Comparison of ENCODE assay signal across 8 cellular contexts in the genomic region with DNA sequence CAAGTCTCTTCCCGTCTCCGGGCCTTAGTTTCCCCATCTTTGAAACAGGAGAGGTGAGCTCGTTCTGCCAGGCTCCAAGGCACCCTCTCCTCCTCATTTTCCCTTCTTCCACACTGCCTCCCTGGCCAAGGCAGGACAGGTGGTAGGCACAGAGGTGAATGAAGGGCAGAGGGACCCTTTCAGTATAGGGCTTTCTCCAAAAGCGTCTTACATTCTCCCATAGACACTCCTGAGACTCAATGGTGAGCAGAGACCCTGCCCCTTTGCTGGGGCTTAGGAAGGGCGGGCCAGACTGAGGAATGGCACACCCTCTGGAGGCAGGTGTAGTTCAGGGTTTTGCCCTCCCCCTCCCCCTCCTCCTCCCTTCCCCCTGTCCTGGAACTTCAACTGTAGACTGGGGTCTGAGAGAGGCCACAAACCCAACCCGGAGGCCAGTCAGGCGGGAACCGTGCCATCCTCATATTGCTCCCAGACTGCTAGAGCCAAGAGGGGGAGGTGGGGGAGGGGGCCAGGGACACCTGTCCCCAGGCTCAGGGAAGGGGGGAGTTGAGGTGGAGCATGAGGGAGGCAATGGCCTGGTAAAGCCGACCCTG. TPM values are rescaled to one million over a fixed set of nuclear protein-coding genes. Genes with fewer than 3 reads are reported as not detected.
DNase-seq lines count a peak whose midpoint lies in the region; ATAC-seq, FAIRE-seq and TF ChIP-seq lines count a peak whose summit lies in the region.

No MANE protein-coding gene starts in this region.

- ATAC-seq in K562 (no peak), GM21528 (IDR thresholded peaks at IDR 0.05; ENCODE audit: low FRiP score, unreplicated experiment) (no peak), HG03439 (IDR thresholded peaks at IDR 0.05; ENCODE audit: unreplicated experiment) (no peak)

- peaks cover 5% of the 10 kb centered on the region for H4K20me1 ChIP-seq in K562 (replicated peaks; ENCODE audit: control insufficient read depth, insufficient read depth, low read length)

- CTCF ChIA-PET in K562 (lab: Yijun Ruan, JAX; ENCODE audit: low intra/inter-chr PET ratio) = no interaction called here

- H3K9me3 ChIP-seq in K562 (replicated peaks; ENCODE audit: control insufficient read depth, insufficient read depth, low read depth, low read length) = no peaks in the 10 kb centered on the region
- H3K9me3 ChIP-seq in mesenchymal stem cell (ENCODE audit: control insufficient read depth, low read length) = no peaks in the 10 kb centered on the region

- no peak overlapping the region for H4K8ac ChIP-seq in mesenchymal stem cell (ENCODE audit: low read length)

- peaks cover 26 to 74% of the 10 kb centered on the region in 2 experiments for H3K4me1 ChIP-seq in K562 (replicated peaks in 1 of 2; ENCODE audit: control insufficient read depth in 2 of 2, insufficient read depth in 2 of 2, low read length in 2 of 2)
- H3K4me1 ChIP-seq in mesenchymal stem cell (ENCODE audit: control insufficient read depth, insufficient read depth, low read depth, low read length) = peaks cover 52% of the 10 kb centered on the region

- POLR2A ChIA-PET in K562 (lab: Yijun Ruan, JAX) = interaction anchor here (0.6 kb wide), 1 partner anchor 149 kb away, joined by 3 read pairs; a partner anchor contains a TSS

- in situ Hi-C loops in ACHN (cut with HindIII; ENCODE audit: low pct_ligation_motif_present, low pct_unique_long_range_greater_than_20kb, low sequenced_read_pairs) = no loop called here
- in situ Hi-C loops in K562 (cut with MboI) = no loop called here

- FAIRE-seq in HTR-8/SVneo (lab: Jason Lieb, UNC) = peak; percentile 36
- FAIRE-seq in K562 (lab: Jason Lieb, UNC) = peak; percentile 75

- H2AK5ac ChIP-seq in mesenchymal stem cell (ENCODE audit: low read length, severe bottlenecking) = no peak overlapping the region

- H4K91ac ChIP-seq in mesenchymal stem cell (ENCODE audit: low read length) = peak overlapping the region; percentile 64

- H3K9ac ChIP-seq in K562 (ENCODE audit: insufficient read depth in 1 of 2, low read depth in 2 of 2, low read length in 2 of 2) (peak overlapping the region; percentile 51 to 94), mesenchymal stem cell (ENCODE audit: low read length) (peak overlapping the region; percentile 91)

- intact Hi-C loops in K562 (cut with micrococcal nuclease) = loop anchor here (5.0 kb wide), 1 partner anchor 68 kb away; a partner anchor contains a TSS

- peak overlapping the region; percentile 48; the same call in 2 of the 3 replicates for H3K27ac ChIP-seq in K562 (ENCODE audit: extremely low read depth, low read depth, low read length)
- no peak overlapping the region for H3K27ac ChIP-seq in mesenchymal stem cell (ENCODE audit: low read length, poor library complexity, severe bottlenecking)

- H2BK15ac ChIP-seq in mesenchymal stem cell (ENCODE audit: low read depth, poor library complexity, severe bottlenecking) = no peak overlapping the region

- H3K36me3 ChIP-seq in K562 (ENCODE audit: control insufficient read depth, insufficient read depth, low read length) (peaks cover 41% of the 10 kb centered on the region; the same call in 1 of the 3 replicates), mesenchymal stem cell (ENCODE audit: control insufficient read depth in 1 of 2, insufficient read depth in 2 of 2, low read depth in 1 of 2, low read length in 2 of 2) (peaks cover 31 to 45% of the 10 kb centered on the region in 2 experiments)

- no peak overlapping the region for H2AFZ ChIP-seq in K562 (ENCODE audit: low read depth, low read length)
- H2AFZ ChIP-seq in mesenchymal stem cell (ENCODE audit: low read depth, low read length) = no peak overlapping the region

- H3K14ac ChIP-seq in mesenchymal stem cell (ENCODE audit: low read length in 2 of 2) = peak overlapping the region in 1 of 2 experiments; percentile 11

- no peaks in the 10 kb centered on the region for H3K9me1 ChIP-seq in K562 (ENCODE audit: control insufficient read depth, insufficient read depth, low read length)

- TF ChIP-seq CTCF in K562 (IDR thresholded peaks at IDR 0.05 in 2 of 3, conservative IDR thresholded peaks at IDR 0.05 in 1 of 3; ENCODE audit: insufficient read depth in 2 of 3, low read depth in 1 of 3, low read length in 3 of 3) = no peak

- DNase-seq in ACHN (peak; percentile 3), HTR-8/SVneo (ENCODE audit: insufficient read length, low spot score) (no peak), K562 (ENCODE audit: extremely low read depth in 1 of 4, low spot score in 3 of 4) (peak in 1 of 4 experiments; percentile 39), mesenchymal stem cell (no peak), medulla oblongata (ENCODE audit: extremely low spot score) (no peak), COLO829 (ENCODE audit: low spot score) (no peak)

- peak overlapping the region; percentile 52 to 97 for H3K18ac ChIP-seq in mesenchymal stem cell (ENCODE audit: low read depth in 1 of 2, low read length in 2 of 2)

- peak overlapping the region; percentile 11 to 65 for H2BK12ac ChIP-seq in mesenchymal stem cell (ENCODE audit: low read length in 2 of 2)

- peak overlapping the region in 1 of 2 experiments; percentile 71 for H3K4ac ChIP-seq in mesenchymal stem cell (ENCODE audit: low read depth in 1 of 2, low read length in 2 of 2)

- peaks cover 36% of the 10 kb centered on the region for H3K79me2 ChIP-seq in K562 (ENCODE audit: control insufficient read depth, insufficient read depth, low read length)

- H2BK120ac ChIP-seq in mesenchymal stem cell (ENCODE audit: low read depth, low read length) = peak overlapping the region; percentile 78

- H3K23ac ChIP-seq in mesenchymal stem cell (ENCODE audit: low read length in 2 of 2) = peak overlapping the region in 1 of 2 experiments; percentile 54

- TF ChIP-seq RAD21 in K562 (CRISPR knock-in tag; conservative IDR thresholded peaks at IDR 0.05 in 1 of 2, IDR thresholded peaks at IDR 0.05 in 1 of 2) = no peak

- no peak overlapping the region for H2BK5ac ChIP-seq in mesenchymal stem cell (ENCODE audit: low read depth, low read length, poor library complexity, severe bottlenecking)

- H3K27me3 ChIP-seq in K562 (ENCODE audit: control insufficient read depth in 2 of 2, insufficient read depth in 2 of 2, low read length in 2 of 2) (no peaks in the 10 kb centered on the region), mesenchymal stem cell (ENCODE audit: control insufficient read depth in 1 of 2, insufficient read depth in 1 of 2, low read length in 2 of 2) (no peaks in the 10 kb centered on the region)

- H3K79me1 ChIP-seq in mesenchymal stem cell (replicated peaks; ENCODE audit: low read length, poor library complexity, severe bottlenecking) = peaks cover 36% of the 10 kb centered on the region

- 69% methylated on average over 4 of the region's 9 CpGs for WGBS in K562 (ENCODE audit: insufficient coverage, low coverage, missing lambda C conversion rate)
- 50% methylated on average over 8 of the region's 9 CpGs for WGBS in mesenchymal stem cell

- no peak for TF ChIP-seq POLR2A in K562 (conservative IDR thresholded peaks at IDR 0.05)

- peak overlapping the region; percentile 85 for H3K4me2 ChIP-seq in K562 (ENCODE audit: insufficient read depth, low read length)
- H3K4me2 ChIP-seq in mesenchymal stem cell (ENCODE audit: low read length, poor library complexity, severe bottlenecking) = peak overlapping the region; percentile 98

- TF ChIP-seq EP300 in K562 (IDR thresholded peaks at IDR 0.05; ENCODE audit: low read length) = no peak

- no TSS peak for BruUV-seq in K562 (replicated peaks; lab: Mats Ljungman, UMichigan)

- H3K4me3 ChIP-seq in K562 (peak overlapping the region; percentile 61), mesenchymal stem cell (ENCODE audit: insufficient read depth in 1 of 2, low read depth in 1 of 2, low read length in 2 of 2) (peak overlapping the region; percentile 82 to 96)

RNA-seq across cellular contexts. Expression of a gene that starts 1.9 kb away (rescaled TPM):
- total RNA-seq in K562 (2011; cell fraction: chromatin; rRNA removed; ENCODE audit: low replicate concordance) = 23.0 and 51.2 TPM in 2 replicates
- total RNA-seq in K562 (2011; cell fraction: nucleolus; rRNA removed) = 37.7 and 51.7 TPM in 2 replicates
- 29.7 and 29.8 TPM in 2 replicates for total RNA-seq in K562 (2011; cell fraction: nucleoplasm; rRNA removed)
- 20.6 and 28.2 TPM in 2 replicates for total RNA-seq in K562 (2014; rRNA removed)
- 2.0 and 2.6 TPM in 2 replicates for total RNA-seq in K562 (2014; rRNA removed; fragmentation: Illumina TruSeq; extraction: Trizol)
- total RNA-seq in K562 (2015; rRNA removed; fragmentation: Illumina TruSeq; extraction: Trizol) = 7.5 and 7.8 TPM in 2 replicates
- total RNA-seq in K562 (2021) = 32.7 and 34.5 TPM in 2 replicates
- 4.3 and 8.0 TPM in 2 replicates for polyA plus RNA-seq in K562 (2011; rRNA removed)
- polyA plus RNA-seq in K562 (2011; cell fraction: cytosol; rRNA removed) = 5.6 and 15.6 TPM in 2 replicates
- polyA plus RNA-seq in K562 (2011; cell fraction: nucleus; rRNA removed) = 24.8 and 51.1 TPM in 2 replicates
- 12.5 and 25.8 TPM in 2 replicates for polyA plus RNA-seq in K562 (2012)
- polyA plus RNA-seq in K562 (2014; fragmentation: Illumina TruSeq; extraction: Trizol) = 5.0 and 19.4 TPM in 2 replicates
- under 1 TPM; 0.58 to 0.80 TPM for polyA plus RNA-seq in K562 (2014; fragmentation: Nextera tagmentation; extraction: Ambion mirVana)
- polyA plus RNA-seq in K562 (2014; rRNA removed) = 29.0 and 31.0 TPM in 2 replicates
- polyA minus RNA-seq in K562 (2011; rRNA and poly(A)+ RNA removed) = 1.3 and 1.9 TPM in 2 replicates
- 6.6 and 8.6 TPM in 2 replicates for polyA minus RNA-seq in K562 (2011; cell fraction: cytosol; rRNA and poly(A)+ RNA removed)
- polyA minus RNA-seq in K562 (2011; cell fraction: nucleus; rRNA and poly(A)+ RNA removed) = 7.0 and 12.1 TPM in 2 replicates
- 24.7 TPM for polyA plus RNA-seq in mesenchymal stem cell (2013, experiment 1 of 2)
- polyA plus RNA-seq in mesenchymal stem cell (2013, experiment 2 of 2) = 23.8 TPM

RNA-seq across cellular contexts. Expression of a gene that starts 6.8 kb away (rescaled TPM):
- 0.77 and 2.7 TPM in 2 replicates for total RNA-seq in K562 (2011; cell fraction: chromatin; rRNA removed; ENCODE audit: low replicate concordance)
- 4.5 TPM in 2 replicates for total RNA-seq in K562 (2011; cell fraction: nucleolus; rRNA removed)
- total RNA-seq in K562 (2011; cell fraction: nucleoplasm; rRNA removed) = 1.8 and 2.3 TPM in 2 replicates
- total RNA-seq in K562 (2014; rRNA removed) (2.5 and 3.6 TPM in 2 replicates), K562 (2014; rRNA removed; fragmentation: Illumina TruSeq; extraction: Trizol) (0.18 and 0.19 TPM in 2 replicates), K562 (2015; rRNA removed; fragmentation: Illumina TruSeq; extraction: Trizol) (0.58 and 0.68 TPM in 2 replicates), K562 (2021) (4.0 and 4.8 TPM in 2 replicates)
- polyA plus RNA-seq in K562 (2011; rRNA removed) (0.82 and 3.6 TPM in 2 replicates), K562 (2014; fragmentation: Illumina TruSeq; extraction: Trizol) (0.06 and 0.28 TPM in 2 replicates), K562 (2014; fragmentation: Nextera tagmentation; extraction: Ambion mirVana) (not detected), K562 (2014; rRNA removed) (3.6 and 4.3 TPM in 2 replicates)
- polyA plus RNA-seq in K562 (2011; cell fraction: cytosol; rRNA removed) = 6.0 and 7.2 TPM in 2 replicates
- polyA plus RNA-seq in K562 (2011; cell fraction: nucleus; rRNA removed) = 7.7 and 10.7 TPM in 2 replicates
- 5.1 and 10.4 TPM in 2 replicates for polyA plus RNA-seq in K562 (2012)
- 0.21 and 0.30 TPM in 2 replicates for polyA minus RNA-seq in K562 (2011; rRNA and poly(A)+ RNA removed)
- 0.86 and 4.7 TPM in 2 replicates for polyA minus RNA-seq in K562 (2011; cell fraction: cytosol; rRNA and poly(A)+ RNA removed)
- 1.9 and 5.7 TPM in 2 replicates for polyA minus RNA-seq in K562 (2011; cell fraction: nucleus; rRNA and poly(A)+ RNA removed)
- 0.97 TPM for polyA plus RNA-seq in mesenchymal stem cell (2013, experiment 1 of 2)
- polyA plus RNA-seq in mesenchymal stem cell (2013, experiment 2 of 2) = 0.97 TPM

RNA-seq across cellular contexts. Expression of a gene that starts 7.5 kb away (rescaled TPM):
- 14.6 and 22.8 TPM in 2 replicates for total RNA-seq in K562 (2011; cell fraction: chromatin; rRNA removed; ENCODE audit: low replicate concordance)
- 8.8 and 9.7 TPM in 2 replicates for total RNA-seq in K562 (2011; cell fraction: nucleolus; rRNA removed)
- 7.5 and 8.7 TPM in 2 replicates for total RNA-seq in K562 (2011; cell fraction: nucleoplasm; rRNA removed)
- total RNA-seq in K562 (2014; rRNA removed) (0.14 and 0.41 TPM in 2 replicates), K562 (2014; rRNA removed; fragmentation: Illumina TruSeq; extraction: Trizol) (0.29 and 0.33 TPM in 2 replicates), K562 (2015; rRNA removed; fragmentation: Illumina TruSeq; extraction: Trizol) (0.38 and 0.62 TPM in 2 replicates), K562 (2021) (1.5 and 1.8 TPM in 2 replicates)
- polyA plus RNA-seq in K562 (2011; rRNA removed) (1.0 and 2.8 TPM in 2 replicates), K562 (2014; fragmentation: Illumina TruSeq; extraction: Trizol) (0.89 and 1.4 TPM in 2 replicates), K562 (2014; fragmentation: Nextera tagmentation; extraction: Ambion mirVana) (under 1 TPM; 0.10 to 0.17 TPM), K562 (2014; rRNA removed) (1.6 and 1.8 TPM in 2 replicates)
- 1.3 and 2.0 TPM in 2 replicates for polyA plus RNA-seq in K562 (2011; cell fraction: cytosol; rRNA removed)
- polyA plus RNA-seq in K562 (2011; cell fraction: nucleus; rRNA removed) = 17.0 and 22.4 TPM in 2 replicates
- polyA plus RNA-seq in K562 (2012) = 1.5 and 4.8 TPM in 2 replicates
- polyA minus RNA-seq in K562 (2011; rRNA and poly(A)+ RNA removed) = 0.35 and 0.45 TPM in 2 replicates
- 0.19 and 0.36 TPM in 2 replicates for polyA minus RNA-seq in K562 (2011; cell fraction: cytosol; rRNA and poly(A)+ RNA removed)
- 1.8 and 3.6 TPM in 2 replicates for polyA minus RNA-seq in K562 (2011; cell fraction: nucleus; rRNA and poly(A)+ RNA removed)
- 16.0 TPM for polyA plus RNA-seq in mesenchymal stem cell (2013, experiment 1 of 2)
- polyA plus RNA-seq in mesenchymal stem cell (2013, experiment 2 of 2) = 14.6 TPM

RNA-seq across cellular contexts. Expression of a gene that starts 15.8 kb away (rescaled TPM):
- total RNA-seq in K562 (2011; cell fraction: chromatin; rRNA removed; ENCODE audit: low replicate concordance) = 1.1 TPM in 1 of 2 replicates, not detected in the other
- 0.39 and 0.83 TPM in 2 replicates for total RNA-seq in K562 (2011; cell fraction: nucleolus; rRNA removed)
- total RNA-seq in K562 (2011; cell fraction: nucleoplasm; rRNA removed) = 0.37 TPM in 1 of 2 replicates, not detected in the other
- 0.09 and 0.12 TPM in 2 replicates for total RNA-seq in K562 (2014; rRNA removed)
- not detected in 2 replicates for total RNA-seq in K562 (2014; rRNA removed; fragmentation: Illumina TruSeq; extraction: Trizol)
- 0.26 and 0.29 TPM in 2 replicates for total RNA-seq in K562 (2015; rRNA removed; fragmentation: Illumina TruSeq; extraction: Trizol)
- total RNA-seq in K562 (2021) = 0.78 and 0.80 TPM in 2 replicates
- 0.21 and 0.37 TPM in 2 replicates for polyA plus RNA-seq in K562 (2011; rRNA removed)
- 0.15 and 0.24 TPM in 2 replicates for polyA plus RNA-seq in K562 (2011; cell fraction: cytosol; rRNA removed)
- 0.91 and 2.0 TPM in 2 replicates for polyA plus RNA-seq in K562 (2011; cell fraction: nucleus; rRNA removed)
- polyA plus RNA-seq in K562 (2012) = 0.35 and 0.40 TPM in 2 replicates
- polyA plus RNA-seq in K562 (2014; fragmentation: Illumina TruSeq; extraction: Trizol) = 0.24 and 0.35 TPM in 2 replicates
- polyA plus RNA-seq in K562 (2014; fragmentation: Nextera tagmentation; extraction: Ambion mirVana) = under 1 TPM; 0.15 to 0.34 TPM
- polyA plus RNA-seq in K562 (2014; rRNA removed) = not detected in 2 replicates
- 0.11 and 0.15 TPM in 2 replicates for polyA minus RNA-seq in K562 (2011; rRNA and poly(A)+ RNA removed)
- 0.86 and 1.6 TPM in 2 replicates for polyA minus RNA-seq in K562 (2011; cell fraction: cytosol; rRNA and poly(A)+ RNA removed)
- polyA minus RNA-seq in K562 (2011; cell fraction: nucleus; rRNA and poly(A)+ RNA removed) = 0.33 TPM in 1 of 2 replicates, not detected in the other
- polyA plus RNA-seq in mesenchymal stem cell (2013, experiment 1 of 2) = 22.2 TPM
- polyA plus RNA-seq in mesenchymal stem cell (2013, experiment 2 of 2) = 20.6 TPM
